9 cellular contexts compared by ENCODE assay signal in genomic region chr12:45051490-45052105, GRCh38. TPM values are rescaled to one million over a fixed set of nuclear protein-coding genes. Genes with fewer than 3 reads are reported as not detected.
DNase-seq lines count a peak whose midpoint lies in the region; ATAC-seq and TF ChIP-seq lines count a peak whose summit lies in the region.
"Had no signal": no experiment of that assay in that cellular context is flagged by ENCODE, and none has a peak within 500 bp of the region (broad histone marks: within the 10 kb centered on the region; RNA-seq: fewer than 3 reads in every experiment).

No MANE protein-coding gene starts in this region.

- ATAC-seq in GM19023 (IDR thresholded peaks at IDR 0.05; ENCODE audit: unreplicated experiment), result no peak
- ATAC-seq in GM21526 (IDR thresholded peaks at IDR 0.05; ENCODE audit: low FRiP score, unreplicated experiment), result no peak
- ATAC-seq in sciatic nerve, result no peak

- no peaks in the 10 kb centered on the region for H3K36me3 ChIP-seq in neural cell (ENCODE audit: insufficient read depth, low read length)

- H3K9me2 ChIP-seq in neural cell (ENCODE audit: insufficient read depth, low read length), result no peaks in the 10 kb centered on the region

- H3K9ac ChIP-seq in neural cell (ENCODE audit: low read length), result peak overlapping the region; percentile 51

- peak overlapping the region; percentile 70 for H3K4me3 ChIP-seq in neural cell (ENCODE audit: low read length)

- intact Hi-C loops in sciatic nerve (cut with DNase I), result no loop called here

- TF ChIP-seq RAD21 in neural cell (conservative IDR thresholded peaks at IDR 0.05), result no peak

- no peaks in the 10 kb centered on the region for H3K9me3 ChIP-seq in neural cell (ENCODE audit: low read length)

- H3F3A ChIP-seq in neural cell (ENCODE audit: insufficient read depth, low read length, poor library complexity, severe bottlenecking), result no peaks in the 10 kb centered on the region

- H2AFZ ChIP-seq in neural cell (ENCODE audit: low read depth, low read length), result no peak overlapping the region

- TF ChIP-seq CTCF in neural cell (IDR thresholded peaks at IDR 0.05; ENCODE audit: poor library complexity, severe bottlenecking), result no peak

- peaks cover 44% of the 10 kb centered on the region for H3K27me3 ChIP-seq in neural cell (ENCODE audit: insufficient read depth, low read depth, low read length)

- no peak overlapping the region for H3K27ac ChIP-seq in neural cell (ENCODE audit: low read length)

- no peaks in the 10 kb centered on the region for H4K20me1 ChIP-seq in neural cell (ENCODE audit: insufficient read depth)

- peak overlapping the region; percentile 69 for H3K4me2 ChIP-seq in neural cell (ENCODE audit: low read length)

- no peaks in the 10 kb centered on the region for H3K79me2 ChIP-seq in neural cell (replicated peaks; ENCODE audit: insufficient read depth, low read length)

- peak; percentile 11 for DNase-seq in AG08396 (ENCODE audit: low spot score)
- peak; percentile 36 for DNase-seq in NCI-H1694 (lab: John Stamatoyannopoulos, UW)
- DNase-seq in ecto neural progenitor cell (ENCODE audit: low spot score), result peak; percentile 74
- DNase-seq in HUDEP-2 (lab: John Stamatoyannopoulos, UW; ENCODE audit: unreplicated experiment in 76 of 76), result no peak
- DNase-seq in sciatic nerve (ENCODE audit: low spot score), result no peak

- TF ChIP-seq EP300 in neural cell (conservative IDR thresholded peaks at IDR 0.05; ENCODE audit: poor library complexity, severe bottlenecking), result no peak

TF ChIP-seq in neural cell, 6 proteins besides CTCF, POLR2A, EP300 and RAD21:
- no peak for TF ChIP-seq SMC3 (conservative IDR thresholded peaks at IDR 0.05; ENCODE audit: poor library complexity)
- no peak for TF ChIP-seq REST (IDR thresholded peaks at IDR 0.05; ENCODE audit: borderline replicate concordance)
- no peak for TF ChIP-seq MXI1 (conservative IDR thresholded peaks at IDR 0.05; ENCODE audit: poor library complexity, severe bottlenecking)
- TF ChIP-seq TAF1 (IDR thresholded peaks at IDR 0.05; ENCODE audit: low read depth), result no peak
- no peak for TF ChIP-seq POLR2AphosphoS5 (IDR thresholded peaks at IDR 0.05)
- TF ChIP-seq EZH2 (IDR thresholded peaks at IDR 0.05; ENCODE audit: borderline replicate concordance, insufficient read depth, low read length, poor library complexity, severe bottlenecking), result no peak

RNA-seq across cellular contexts. Expression of gene DBX2, which starts 0.7 kb away (rescaled TPM):
- polyA plus RNA-seq in neural cell, result 0.07 and 0.22 TPM in 2 replicates
- polyA minus RNA-seq in neural cell, result 0.24 TPM in 1 of 2 replicates, not detected in the other
- total RNA-seq in sciatic nerve, result 0.13 TPM
- total RNA-seq: activated T-helper 2 cell treated with anti-CD3 and anti-CD28 coated beads, Interferon-gamma antibody, Interleukin-2, Interleukin-4, amounts not matched to agents 10 μg/mL and 5 μg/mL and 100 μg/mL, durations not matched to agents 14 hours and 24 hours and 36 hours had no signal

Comparison
In these comparisons a context has a peak if more than half of its experiments do, and no peak if none do; other contexts are left out.
1. DNase-seq: peak in AG08396 (single experiment), NCI-H1694 (single experiment) and ecto neural progenitor cell (single experiment); none in HUDEP-2 (0 of 76) and sciatic nerve (single experiment).